10 cellular contexts compared by ENCODE assay signal in genomic region chr1:108645479-108646184, GRCh38. TPM values are rescaled to one million over a fixed set of nuclear protein-coding genes. Genes with fewer than 3 reads are reported as not detected.
DNase-seq lines count a peak whose midpoint lies in the region; ATAC-seq and TF ChIP-seq lines count a peak whose summit lies in the region.
"Had no signal": no experiment of that assay in that cellular context is flagged by ENCODE, and none has a peak within 500 bp of the region (broad histone marks: within the 10 kb centered on the region; RNA-seq: fewer than 3 reads in every experiment).

No MANE protein-coding gene starts in this region.

- H3K4me1 Mint-ChIP-seq in neural crest cell: peaks cover 12% of the 10 kb centered on the region

- H3K4me2 ChIP-seq in BLaER1 treated with 17β-estradiol and CSF1 and Interleukin-3, amounts not matched to agents 10 nM and 100 nM: peak overlapping the region; percentile 36 to 92 (median 75); a peak in 20 of 22 replicates

- no peak overlapping the region for H3K4me3 Mint-ChIP-seq in neural crest cell

- H3K9me3 Mint-ChIP-seq in neural crest cell: no peaks in the 10 kb centered on the region

- TF ChIP-seq CTCF in neural crest cell (conservative IDR thresholded peaks at IDR 0.05): no peak

- DNase-seq in SK-N-MC (ENCODE audit: low read depth, low spot score) (no peak), neural crest cell (ENCODE audit: low read depth, low spot score) (no peak), hepatic stellate cell (ENCODE audit: low spot score) (no peak), NCI-H2196 treated with DMSO at 0.1 percent for 48 hours (lab: John Stamatoyannopoulos, UW; ENCODE audit: unreplicated experiment) (no peak), RKO (ENCODE audit: low spot score) (no peak)
- DNase-seq in effector memory CD4-positive, alpha-beta T cell: no peak

- no peak for ATAC-seq in HG02884 (IDR thresholded peaks at IDR 0.05; ENCODE audit: unreplicated experiment)

- peak overlapping the region; percentile 61 to 86 (median 77); a peak in 19 of 22 replicates for H3K9ac ChIP-seq in BLaER1 treated with 17β-estradiol and CSF1 and Interleukin-3, amounts not matched to agents 10 nM and 100 nM
- H3K9ac ChIP-seq in SK-N-MC (ENCODE audit: insufficient read length): no peak overlapping the region

- H3K9me3 ChIP-seq in BLaER1 treated with 17β-estradiol and CSF1 and Interleukin-3, amounts not matched to agents 10 nM and 100 nM (replicated peaks in 1 of 11): peaks cover 5 to 45% (median 23%) of the 10 kb centered on the region in 11 experiments; a peak in 19 of 22 replicates
- no peaks in the 10 kb centered on the region for H3K9me3 ChIP-seq in SK-N-MC (ENCODE audit: low read depth, low read length)
- H3K9me3 ChIP-seq in effector memory CD4-positive, alpha-beta T cell (ENCODE audit: control insufficient read depth, low read length): peaks cover 6% of the 10 kb centered on the region
- H3K9me3 ChIP-seq: gastroesophageal sphincter, SJSA1 had no signal

- no peaks in the 10 kb centered on the region for H4K20me1 ChIP-seq in BLaER1 treated with 17β-estradiol and CSF1 and Interleukin-3, amounts not matched to agents 10 nM and 100 nM

- peak overlapping the region; percentile 85 to 99 (median 93) for H3K27ac ChIP-seq in BLaER1 treated with 17β-estradiol and CSF1 and Interleukin-3, amounts not matched to agents 10 nM and 100 nM
- H3K27ac ChIP-seq in SK-N-MC: peak overlapping the region; percentile 80
- peak overlapping the region; percentile 75 for H3K27ac ChIP-seq in effector memory CD4-positive, alpha-beta T cell (ENCODE audit: insufficient read depth, low read length, poor library complexity, severe bottlenecking)
- H3K27ac ChIP-seq: SJSA1 had no signal

- peak overlapping the region in 3 of 10 experiments; percentile 11 to 41 (median 16); a peak in 4 of 20 replicates for H3K4me3 ChIP-seq in BLaER1 treated with 17β-estradiol and CSF1 and Interleukin-3, amounts not matched to agents 10 nM and 100 nM
- no peak overlapping the region for H3K4me3 ChIP-seq in SK-N-MC
- H3K4me3 ChIP-seq in effector memory CD4-positive, alpha-beta T cell (ENCODE audit: insufficient read depth, low read depth, low read length, poor library complexity, severe bottlenecking): no peak overlapping the region
- H3K4me3 ChIP-seq: gastroesophageal sphincter, SJSA1 had no signal

- no peaks in the 10 kb centered on the region for H3K36me3 Mint-ChIP-seq in neural crest cell (ENCODE audit: low read depth)

- peaks cover 4 to 34% (median 24%) of the 10 kb centered on the region in 11 experiments; a peak in 16 of 22 replicates for H3K36me3 ChIP-seq in BLaER1 treated with 17β-estradiol and CSF1 and Interleukin-3, amounts not matched to agents 10 nM and 100 nM
- H3K36me3 ChIP-seq in SK-N-MC (ENCODE audit: insufficient read depth, low read length): no peaks in the 10 kb centered on the region
- H3K36me3 ChIP-seq in effector memory CD4-positive, alpha-beta T cell (ENCODE audit: control insufficient read depth, insufficient read depth, low read length): no peaks in the 10 kb centered on the region
- H3K36me3 ChIP-seq: SJSA1 had no signal

- peak overlapping the region; percentile 22 for H3K27ac Mint-ChIP-seq in neural crest cell (ENCODE audit: unreplicated experiment)

- H3K4me1 ChIP-seq in BLaER1 treated with 17β-estradiol and CSF1 and Interleukin-3, amounts not matched to agents 10 nM and 100 nM: peaks cover 14 to 67% (median 52%) of the 10 kb centered on the region in 10 experiments
- H3K4me1 ChIP-seq in effector memory CD4-positive, alpha-beta T cell (ENCODE audit: control insufficient read depth, insufficient read depth, low read length, poor library complexity, severe bottlenecking): peaks cover 38% of the 10 kb centered on the region
- H3K4me1 ChIP-seq: gastroesophageal sphincter, SJSA1 had no signal

- no peaks in the 10 kb centered on the region for H3K27me3 Mint-ChIP-seq in neural crest cell (ENCODE audit: low read depth)

- no peaks in the 10 kb centered on the region for H3K27me3 ChIP-seq in BLaER1 treated with 17β-estradiol and CSF1 and Interleukin-3, amounts not matched to agents 10 nM and 100 nM
- H3K27me3 ChIP-seq in effector memory CD4-positive, alpha-beta T cell (replicated peaks; ENCODE audit: control insufficient read depth, insufficient read depth, low read length, poor library complexity, severe bottlenecking): no peaks in the 10 kb centered on the region
- H3K27me3 ChIP-seq: gastroesophageal sphincter, SJSA1 had no signal

RNA-seq across cellular contexts. Expression of gene HENMT1, which starts 15.3 kb away (rescaled TPM):
- total RNA-seq in neural crest cell: 8.0 and 9.0 TPM in 2 replicates

RNA-seq across cellular contexts. Expression of gene PRPF38B, which starts 46.5 kb away (rescaled TPM):
- 55.2 and 58.5 TPM in 2 replicates for total RNA-seq in neural crest cell
